ENCODE assay signal across 19 cellular contexts in genomic region chr3:46162975-46163550, GRCh38. TPM values are rescaled to one million over a fixed set of nuclear protein-coding genes. Genes with fewer than 3 reads are reported as not detected.
A peak's percentile ranks its signal among the peaks of the same experiment; 100 is the strongest.
DNase-seq lines count a peak whose midpoint lies in the region; FAIRE-seq and TF ChIP-seq lines count a peak whose summit lies in the region.
"Had no signal": no experiment of that assay in that cellular context is flagged by ENCODE, and none has a peak within 500 bp of the region (broad histone marks: within the 10 kb centered on the region; RNA-seq: fewer than 3 reads in every experiment).

No MANE protein-coding gene starts in this region.

- peak overlapping the region; percentile 83 for H3K4me2 ChIP-seq in keratinocyte (ENCODE audit: control insufficient read depth, extremely low read depth, insufficient read depth, low read depth, low read length)

- H3K9me3 ChIP-seq in breast epithelium = no peaks in the 10 kb centered on the region
- H3K9me3 ChIP-seq in keratinocyte (ENCODE audit: control insufficient read depth, low read depth, low read length) = no peaks in the 10 kb centered on the region
- H3K9me3 ChIP-seq in effector memory CD4-positive, alpha-beta T cell (ENCODE audit: control insufficient read depth, low read length) = no peaks in the 10 kb centered on the region
- H3K9me3 ChIP-seq: testis had no signal

- intact Hi-C loops in breast epithelium (cut with DNase I; ENCODE audit: low total_unique reads) = no loop called here

- H3K79me2 ChIP-seq in keratinocyte (ENCODE audit: control insufficient read depth, insufficient read depth, low read length) = no peaks in the 10 kb centered on the region

- peak overlapping the region; percentile 64 for H3K9ac ChIP-seq in keratinocyte (ENCODE audit: control insufficient read depth, extremely low read depth, insufficient read depth, low read length)

- no peaks in the 10 kb centered on the region for H4K20me1 ChIP-seq in keratinocyte (ENCODE audit: control insufficient read depth, extremely low read depth, insufficient read depth, low read length)

- FAIRE-seq in keratinocyte (lab: Jason Lieb, UNC) = no peak

- peak overlapping the region; percentile 33 to 66 for H3K27ac ChIP-seq in breast epithelium
- H3K27ac ChIP-seq in keratinocyte (ENCODE audit: control insufficient read depth, insufficient read depth, low read length) = peak overlapping the region; percentile 79
- no peak overlapping the region for H3K27ac ChIP-seq in effector memory CD4-positive, alpha-beta T cell (ENCODE audit: insufficient read depth, low read length, poor library complexity, severe bottlenecking)
- H3K27ac ChIP-seq: 22Rv1, testis had no signal

- dilution Hi-C loops in keratinocyte (cut with MboI; ENCODE audit: extremely low pct_ligation_motif_present, low sequenced_read_pairs) = no loop called here

- no peak for TF ChIP-seq POLR2A in breast epithelium (IDR thresholded peaks at IDR 0.05)

- H2AFZ ChIP-seq in keratinocyte (ENCODE audit: control insufficient read depth, low read length) = peak overlapping the region; percentile 88

- H3K4me3 ChIP-seq in breast epithelium (no peak overlapping the region), keratinocyte (ENCODE audit: control insufficient read depth in 2 of 3, extremely low read depth in 1 of 3, insufficient read depth in 2 of 3, low read depth in 1 of 3, low read length in 3 of 3) (peak overlapping the region; percentile 26 to 53 (median 48))
- no peak overlapping the region for H3K4me3 ChIP-seq in effector memory CD4-positive, alpha-beta T cell (ENCODE audit: insufficient read depth, low read depth, low read length, poor library complexity, severe bottlenecking)
- H3K4me3 ChIP-seq: testis had no signal

- H3K9me1 ChIP-seq in keratinocyte (ENCODE audit: control insufficient read depth, extremely low read depth, insufficient read depth, low read length) = no peaks in the 10 kb centered on the region

- no peaks in the 10 kb centered on the region for H3K27me3 ChIP-seq in breast epithelium
- no peaks in the 10 kb centered on the region for H3K27me3 ChIP-seq in keratinocyte (ENCODE audit: control insufficient read depth, extremely low read depth, insufficient read depth, low read length)
- H3K27me3 ChIP-seq in effector memory CD4-positive, alpha-beta T cell (replicated peaks; ENCODE audit: control insufficient read depth, insufficient read depth, low read length, poor library complexity, severe bottlenecking) = no peaks in the 10 kb centered on the region
- H3K27me3 ChIP-seq: testis had no signal

- no peaks in the 10 kb centered on the region for H3K36me3 ChIP-seq in breast epithelium
- no peaks in the 10 kb centered on the region for H3K36me3 ChIP-seq in keratinocyte (ENCODE audit: control insufficient read depth in 2 of 2, extremely low read depth in 1 of 2, insufficient read depth in 2 of 2, low read length in 2 of 2)
- no peaks in the 10 kb centered on the region for H3K36me3 ChIP-seq in effector memory CD4-positive, alpha-beta T cell (ENCODE audit: control insufficient read depth, insufficient read depth, low read length)

- DNase-seq in DMS53 (lab: John Stamatoyannopoulos, UW) (peak; percentile 52), DMS53 treated with DMSO at 0.1 percent for 48 hours (lab: John Stamatoyannopoulos, UW; ENCODE audit: unreplicated experiment) (no peak), breast epithelium (ENCODE audit: low spot score in 2 of 2) (no peak), keratinocyte (ENCODE audit: low read depth, low spot score) (peak; percentile 84), DMS79 (lab: John Stamatoyannopoulos, UW) (no peak), Ammon's horn (ENCODE audit: low spot score) (no peak), T1000 (lab: John Stamatoyannopoulos, UW) (no peak)
- no peak for DNase-seq in effector memory CD4-positive, alpha-beta T cell
- DNase-seq: activated CD8-positive, alpha-beta memory T cell treated with anti-CD3 and anti-CD28 coated beads, Interleukin-2, amount 10 ng/mL, durations not matched to agents 7 days and 5 days; activated naive CD4-positive, alpha-beta T cell treated with Interleukin-2 at 50 U/mL for 16 hours; CD4-positive, alpha-beta T cell; KBM-7; left colon; naive B cell; NCI-H146; NCI-H510A; testis had no signal

- TF ChIP-seq CTCF in breast epithelium (IDR thresholded peaks at IDR 0.05) (no peak), keratinocyte (optimal IDR thresholded peaks at IDR 0.05 in 1 of 3, IDR thresholded peaks at IDR 0.05 in 1 of 3, conservative IDR thresholded peaks at IDR 0.05 in 1 of 3; ENCODE audit: extremely low read depth in 1 of 3, insufficient read depth in 2 of 3, low read length in 3 of 3) (peak in 1 of 3 experiments; percentile 31)

- H3K4me1 ChIP-seq in breast epithelium (no peaks in the 10 kb centered on the region), keratinocyte (ENCODE audit: control insufficient read depth, extremely low read depth, insufficient read depth, low read length) (peaks cover 16% of the 10 kb centered on the region)
- H3K4me1 ChIP-seq in effector memory CD4-positive, alpha-beta T cell (ENCODE audit: control insufficient read depth, insufficient read depth, low read length, poor library complexity, severe bottlenecking) = no peaks in the 10 kb centered on the region
- H3K4me1 ChIP-seq: testis had no signal

RNA-seq across cellular contexts. Expression of gene CCR1, which starts 45.0 kb away (rescaled TPM):
- 10 to 100 TPM in 1 of 3 donors, 1 to 10 TPM in 2; 4.3 to 15.0 (median 9.2) TPM for total RNA-seq in breast epithelium
- polyA plus RNA-seq in keratinocyte = 0.03 TPM in 1 of 3 replicates, not detected in the others
- polyA plus RNA-seq in keratinocyte (2011; ENCODE audit: low read depth) = not detected
- polyA plus RNA-seq in keratinocyte (2011; cell fraction: cytosol; rRNA removed) = not detected in 2 replicates
- not detected in 2 replicates for polyA plus RNA-seq in keratinocyte (2011; cell fraction: nucleus; rRNA removed)
- polyA plus RNA-seq in keratinocyte (2012; ENCODE audit: low replicate concordance) = not detected in 2 replicates
- polyA minus RNA-seq in keratinocyte = not detected in 3 replicates
- polyA minus RNA-seq in keratinocyte (2011; cell fraction: cytosol; rRNA and poly(A)+ RNA removed) = not detected
- polyA minus RNA-seq in keratinocyte (2011; cell fraction: nucleus; rRNA and poly(A)+ RNA removed) = not detected in 2 replicates
- total RNA-seq: pulmonary artery endothelial cell had no signal

Comparison
In these comparisons a context has a peak if more than half of its experiments do, and no peak if none do; other contexts are left out.
1. DNase-seq: peak in DMS53 (single experiment) and keratinocyte (single experiment); none in DMS53 treated with DMSO at 0.1 percent for 48 hours (single experiment), breast epithelium (0 of 2), DMS79 (single experiment), effector memory CD4-positive, alpha-beta T cell (0 of 3), Ammon's horn (single experiment) and T1000 (single experiment).
2. H3K4me3 ChIP-seq: peak in keratinocyte (3 of 3); none in breast epithelium (0 of 3) and effector memory CD4-positive, alpha-beta T cell (single experiment).